In the genomic region with DNA sequence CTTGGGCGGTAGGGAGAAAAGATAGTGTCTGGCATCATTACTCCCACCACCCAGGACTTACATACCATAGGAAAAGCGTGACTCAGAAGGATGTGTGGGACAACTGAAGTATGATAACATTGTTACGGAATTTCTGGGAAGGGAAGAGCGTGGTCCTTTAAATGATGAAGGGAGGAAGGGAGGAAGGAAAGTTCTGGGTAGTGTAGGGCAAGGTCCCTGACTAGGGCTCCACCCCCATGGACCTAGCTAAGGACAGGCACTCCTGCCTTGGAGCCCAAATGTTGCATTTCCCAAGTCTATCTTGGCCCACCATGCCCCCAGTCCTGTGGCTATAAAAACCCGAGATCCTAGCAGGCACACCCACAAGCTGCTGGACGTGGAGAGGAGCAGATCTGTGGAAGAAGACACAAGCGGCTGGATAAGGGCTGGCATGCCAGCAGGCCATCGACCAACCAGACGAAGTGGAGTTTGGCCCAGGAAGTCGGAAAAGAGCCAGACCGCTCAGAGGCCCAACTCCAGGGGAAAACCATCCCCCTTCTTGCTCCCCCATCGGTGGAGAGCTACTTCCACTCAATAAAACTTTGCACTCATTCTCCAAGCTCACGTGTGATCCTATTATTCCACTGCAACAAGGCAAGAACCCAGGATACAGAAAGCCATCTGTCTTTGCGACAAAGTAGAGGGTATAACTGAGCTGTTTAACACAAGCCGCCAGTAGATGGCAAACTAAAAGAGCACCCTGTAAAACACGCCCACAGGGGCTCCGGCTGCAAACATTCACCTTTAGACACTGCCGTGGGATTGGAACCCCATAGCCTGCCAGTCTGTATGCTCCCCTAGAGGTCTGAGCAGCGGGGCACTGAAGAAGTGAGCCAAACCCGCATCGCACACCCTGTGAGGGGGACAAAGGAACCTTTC, we compare ENCODE assay signal across 12 cellular contexts. TPM values are rescaled to one million over a fixed set of nuclear protein-coding genes. Genes with fewer than 3 reads are reported as not detected.
DNase-seq lines count a peak whose midpoint lies in the region; ATAC-seq and TF ChIP-seq lines count a peak whose summit lies in the region.
"Had no signal": no experiment of that assay in that cellular context is flagged by ENCODE, and none has a peak within 500 bp of the region (broad histone marks: within the 10 kb centered on the region; RNA-seq: fewer than 3 reads in every experiment).

No MANE protein-coding gene starts in this region.

- H3K23me2 ChIP-seq in H9 (ENCODE audit: insufficient read length, low read depth, low read length, poor library complexity, severe bottlenecking), result no peaks in the 10 kb centered on the region

- H3K36me3 Mint-ChIP-seq in H9 (ENCODE audit: insufficient read depth in 1 of 3, low read depth in 3 of 3), result no peaks in the 10 kb centered on the region

- no CpG with 5 or more reads among the region's 21 CpGs for WGBS in H9 (ENCODE audit: extremely low coverage, insufficient read length, low lambda C conversion rate)

- no peak overlapping the region for H3T11ph ChIP-seq in H9 (ENCODE audit: low read length)

- no peak overlapping the region for H3K4me3 Mint-ChIP-seq in H9
- H3K4me3 Mint-ChIP-seq: dendritic cell treated with granulocyte-macrophage colony-stimulating factor and Interleukin-4, amounts not matched to agents 40 ng/mL and 50 ng/mL, for 4 days had no signal

- H3K9ac ChIP-seq in H9 (ENCODE audit: extremely low read depth, insufficient read length, low read length), result no peak overlapping the region
- H3K9ac ChIP-seq: BLaER1 had no signal

- H3K27me3 ChIP-seq in H9 (ENCODE audit: insufficient read depth, low read length), result no peaks in the 10 kb centered on the region
- no peaks in the 10 kb centered on the region for H3K27me3 ChIP-seq in foreskin keratinocyte
- H3K27me3 ChIP-seq: BLaER1 had no signal

- H3K4ac ChIP-seq in H9 (ENCODE audit: low read depth, low read length), result no peak overlapping the region

- H3K4me1 ChIP-seq in H9 (ENCODE audit: insufficient read depth, low read length) (no peaks in the 10 kb centered on the region), foreskin keratinocyte (no peaks in the 10 kb centered on the region)
- H3K4me1 ChIP-seq: BLaER1 had no signal

- no peak overlapping the region for H2AK5ac ChIP-seq in H9 (ENCODE audit: insufficient read length, low read length)

- H3K56ac ChIP-seq in H9 (ENCODE audit: insufficient read length, low read depth, low read length), result no peak overlapping the region

- H3K23ac ChIP-seq in H9 (ENCODE audit: insufficient read length, low read depth, low read length), result no peak overlapping the region

- H2BK15ac ChIP-seq in H9 (ENCODE audit: low read depth, low read length), result no peak overlapping the region

- no peaks in the 10 kb centered on the region for H3K79me2 ChIP-seq in H9 (ENCODE audit: insufficient read depth, low read length)

- no peak overlapping the region for H2AFZ ChIP-seq in H9 (ENCODE audit: low read length)

- no peaks in the 10 kb centered on the region for H3K9me3 Mint-ChIP-seq in H9
- H3K9me3 Mint-ChIP-seq: dendritic cell treated with granulocyte-macrophage colony-stimulating factor and Interleukin-4, amounts not matched to agents 40 ng/mL and 50 ng/mL, for 4 days had no signal

- H3K9me3 ChIP-seq in H9 (ENCODE audit: control insufficient read depth, low read depth, low read length), result no peaks in the 10 kb centered on the region
- H3K9me3 ChIP-seq: BLaER1 had no signal

- no peaks in the 10 kb centered on the region for H4K20me1 ChIP-seq in H9 (ENCODE audit: control insufficient read depth, insufficient read depth, insufficient read length)
- H4K20me1 ChIP-seq: BLaER1 had no signal

- no peak overlapping the region for H2BK12ac ChIP-seq in H9 (ENCODE audit: insufficient read length, low read depth, low read length)

- peak; percentile 58; the same call in 2 of the 3 replicates for TF ChIP-seq CTCF in H9 (conservative IDR thresholded peaks at IDR 0.05)
- TF ChIP-seq CTCF in foreskin keratinocyte (conservative IDR thresholded peaks at IDR 0.05), result no peak

- H3K79me1 ChIP-seq in H9 (ENCODE audit: insufficient read depth, low read depth, low read length, poor library complexity, severe bottlenecking), result no peaks in the 10 kb centered on the region

- H4K5ac ChIP-seq in H9 (ENCODE audit: insufficient read length, low read depth, low read length), result no peak overlapping the region

- no peak overlapping the region for H4K8ac ChIP-seq in H9 (replicated peaks; ENCODE audit: insufficient read length, low read depth, low read length)

- no peak overlapping the region for H3K18ac ChIP-seq in H9 (ENCODE audit: insufficient read length, low read depth, low read length)

- no peak overlapping the region for H2BK5ac ChIP-seq in H9 (ENCODE audit: insufficient read length, low read length)

- H2BK20ac ChIP-seq in H9 (ENCODE audit: low read depth, low read length, poor library complexity, severe bottlenecking), result no peak overlapping the region

- DNase-seq in A172 (ENCODE audit: low spot score) (peak; percentile 86), H9 (peak; percentile 79), RPMI8226 (peak; percentile 7), foreskin keratinocyte (no peak), inferior parietal cortex (ENCODE audit: extremely low spot score) (no peak), DMS153 (lab: John Stamatoyannopoulos, UW) (no peak), COR-L47 (lab: John Stamatoyannopoulos, UW) (no peak)
- DNase-seq in activated effector memory CD4-positive, alpha-beta T cell treated with anti-CD3 and anti-CD28 coated beads, Interleukin-2, amount 50 U/mL, for 16 hours, result no peak
- DNase-seq: NCI-H526 treated with DMSO at 0.1 percent for 48 hours, nucleus accumbens had no signal

- H3K14ac ChIP-seq in H9 (ENCODE audit: insufficient read depth, low read length), result no peak overlapping the region

- peaks cover 4 to 5% of the 10 kb centered on the region in 2 experiments; a peak in 3 of 4 replicates for H3K4me1 Mint-ChIP-seq in H9

- no peak overlapping the region for H4K91ac ChIP-seq in H9 (ENCODE audit: insufficient read length, low read depth, low read length)

- ATAC-seq in foreskin keratinocyte, result peak; percentile 19

- H3K27ac ChIP-seq in H9 (ENCODE audit: insufficient read length, low read depth, low read length) (no peak overlapping the region), foreskin keratinocyte (no peak overlapping the region)
- H3K27ac ChIP-seq: BLaER1 had no signal

- H2BK120ac ChIP-seq in H9 (ENCODE audit: low read depth, low read length, poor library complexity, severe bottlenecking), result no peak overlapping the region

- no peaks in the 10 kb centered on the region for H3K27me3 Mint-ChIP-seq in H9 (ENCODE audit: low read depth)
- H3K27me3 Mint-ChIP-seq: dendritic cell treated with granulocyte-macrophage colony-stimulating factor and Interleukin-4, amounts not matched to agents 40 ng/mL and 50 ng/mL, for 4 days had no signal

- no peak overlapping the region for H3K4me2 ChIP-seq in H9 (ENCODE audit: insufficient read depth, insufficient read length, low read length)
- H3K4me2 ChIP-seq: BLaER1 had no signal

- no peak overlapping the region; a peak in 1 of 7 replicates for H3K27ac Mint-ChIP-seq in H9
- H3K27ac Mint-ChIP-seq: dendritic cell treated with granulocyte-macrophage colony-stimulating factor and Interleukin-4, amounts not matched to agents 40 ng/mL and 50 ng/mL, for 4 days had no signal

RNA-seq across cellular contexts. Expression of gene RAB21, which starts 23.0 kb away (rescaled TPM):
- 49.6 and 59.0 TPM in 2 replicates for total RNA-seq in A172 (2014; rRNA removed; shearing (Covaris generic))
- total RNA-seq in H9 (2021) (48.0 and 53.0 TPM in 2 replicates), foreskin keratinocyte (44.1 and 49.7 TPM in 2 replicates)
- 12.9 and 18.1 TPM in 2 replicates for polyA plus RNA-seq in foreskin keratinocyte

RNA-seq across cellular contexts. Expression of gene TMEM19, which starts 45.8 kb away (rescaled TPM):
- 44.0 and 48.3 TPM in 2 replicates for total RNA-seq in A172 (2014; rRNA removed; shearing (Covaris generic))
- total RNA-seq in H9 (2021), result 17.3 and 18.4 TPM in 2 replicates
- 17.3 and 18.6 TPM in 2 replicates for total RNA-seq in foreskin keratinocyte
- polyA plus RNA-seq in foreskin keratinocyte, result 6.5 and 9.5 TPM in 2 replicates

Comparison
In these comparisons a context has a peak if more than half of its experiments do, and no peak if none do; other contexts are left out.
1. DNase-seq: peak in A172 (single experiment), H9 (single experiment) and RPMI8226 (single experiment); none in foreskin keratinocyte (0 of 2), activated effector memory CD4-positive, alpha-beta T cell treated with anti-CD3 and anti-CD28 coated beads, Interleukin-2, amount 50 U/mL, for 16 hours (single experiment), inferior parietal cortex (single experiment), DMS153 (single experiment) and COR-L47 (single experiment).